17 cellular contexts compared by ENCODE assay signal in the genomic region with DNA sequence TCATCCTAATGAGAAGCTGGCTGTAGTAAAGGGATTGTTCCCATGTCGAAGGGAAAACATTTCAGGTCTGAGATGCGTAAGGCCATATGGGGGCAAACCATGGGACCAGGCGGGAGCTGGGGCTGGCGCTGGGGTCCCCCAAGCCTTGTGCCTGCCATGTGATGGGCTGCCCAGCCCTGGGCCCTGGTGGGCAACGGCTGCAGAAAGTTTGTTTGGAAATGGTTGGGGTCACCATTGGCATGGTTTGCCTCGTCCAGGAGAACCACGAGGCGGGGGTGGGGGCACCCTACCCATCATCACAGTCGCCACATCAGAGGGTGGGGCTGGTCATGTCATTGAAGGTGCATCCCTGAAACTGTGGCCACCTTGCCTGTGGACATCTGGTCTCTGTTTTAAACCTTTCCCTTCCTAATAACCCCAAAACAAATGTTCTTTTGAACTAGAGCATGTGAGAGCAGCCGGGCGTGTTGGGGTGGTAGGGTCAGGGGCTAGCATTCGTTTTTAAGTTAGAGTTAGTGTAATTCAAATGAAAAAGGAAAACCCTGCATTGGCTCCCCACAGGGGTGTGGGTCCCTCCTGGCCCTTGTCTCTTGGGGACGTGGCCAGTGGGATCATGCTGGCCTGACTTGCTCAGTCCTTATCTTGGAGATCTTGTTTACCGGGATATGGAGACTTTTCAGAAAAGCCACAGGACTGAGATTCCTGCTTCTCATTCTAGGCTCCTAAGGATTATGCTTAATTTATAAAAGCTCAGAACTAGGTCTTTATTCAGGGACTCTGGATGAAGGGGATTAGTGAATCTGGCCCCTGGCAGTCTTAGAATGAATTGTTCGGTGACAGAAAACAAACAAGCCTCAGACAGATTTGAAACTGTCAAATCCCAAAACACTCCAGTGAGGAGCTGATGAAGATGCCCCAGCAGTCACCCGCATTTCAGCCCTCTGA.
A peak's percentile ranks its signal among the peaks of the same experiment; 100 is the strongest.
DNase-seq lines count a peak whose midpoint lies in the region; ATAC-seq and TF ChIP-seq lines count a peak whose summit lies in the region.
"Had no signal": no experiment of that assay in that cellular context is flagged by ENCODE, and none has a peak within 500 bp of the region (broad histone marks: within the 10 kb centered on the region; RNA-seq: fewer than 3 reads in every experiment).

No MANE protein-coding gene starts in this region.

- H3K56ac ChIP-seq in mesendoderm (ENCODE audit: low read length): no peak overlapping the region

- peak in 2 of 3 donors; percentile 18 to 35 for DNase-seq in right cardiac atrium
- DNase-seq in right atrium auricular region (ENCODE audit: low spot score): no peak
- no peak for DNase-seq in WTC11 (ENCODE audit: low spot score)
- DNase-seq in mesendoderm: peak; percentile 29
- peak; percentile 23 to 62 for DNase-seq in aorta
- DNase-seq in NCI-H510A (lab: John Stamatoyannopoulos, UW): no peak
- DNase-seq in activated CD4-positive, alpha-beta T cell treated with anti-CD3 and anti-CD28 coated beads, Interleukin-2, amount 50 U/mL, for 48 hours: no peak
- DNase-seq: Calu3; CD4-positive, CD25-positive, alpha-beta regulatory T cell; IMR-90; Karpas-422; MM.1S; NCI-H187; NCI-H69; OCI-M1; SJCRH30 had no signal

- no peak overlapping the region for H2BK15ac ChIP-seq in mesendoderm (replicated peaks; ENCODE audit: low read depth)

- peak overlapping the region; percentile 32; the same call in 1 of the 2 replicates for H3K27ac Mint-ChIP-seq in WTC11

- H4K8ac ChIP-seq in mesendoderm (ENCODE audit: low read depth, low read length): no peak overlapping the region

- H3K79me2 ChIP-seq in mesendoderm (ENCODE audit: control insufficient read depth, insufficient read depth, low read length): no peaks in the 10 kb centered on the region

- H3K4me1 ChIP-seq in right cardiac atrium (ENCODE audit: control insufficient read depth, insufficient read depth, low read length) (peaks cover 2% of the 10 kb centered on the region), right atrium auricular region (no peaks in the 10 kb centered on the region), mesendoderm (ENCODE audit: control insufficient read depth, low read depth, low read length) (no peaks in the 10 kb centered on the region), aorta (ENCODE audit: control insufficient read depth in 1 of 2, insufficient read depth in 2 of 2, low read length in 2 of 2) (no peaks in the 10 kb centered on the region)
- H3K4me1 ChIP-seq: SJCRH30 had no signal

- H3K9me3 ChIP-seq in right cardiac atrium (ENCODE audit: control insufficient read depth, low read length): no peaks in the 10 kb centered on the region
- no peaks in the 10 kb centered on the region for H3K9me3 ChIP-seq in right atrium auricular region
- H3K9me3 ChIP-seq in aorta (ENCODE audit: control insufficient read depth, low read length): no peaks in the 10 kb centered on the region
- H3K9me3 ChIP-seq: SJCRH30 had no signal

- CTCF ChIA-PET in WTC11 (lab: Charles Lee): interaction anchor here (1.1 kb wide), 1 partner anchor 14 kb away, joined by 4 read pairs; no protein-coding TSS in a partner anchor

- H3K27ac ChIP-seq in right cardiac atrium (ENCODE audit: low read length) (no peak overlapping the region), right atrium auricular region (no peak overlapping the region), mesendoderm (ENCODE audit: low read depth, low read length) (no peak overlapping the region), aorta (ENCODE audit: low read depth in 1 of 2, low read length in 2 of 2) (no peak overlapping the region)
- H3K27ac ChIP-seq: SJCRH30 had no signal

- ATAC-seq in right cardiac atrium (no peak), WTC11 (no peak), aorta (ENCODE audit: low FRiP score) (no peak), GM21528 (IDR thresholded peaks at IDR 0.05; ENCODE audit: low FRiP score, unreplicated experiment) (no peak)

- H3K4ac ChIP-seq in mesendoderm (ENCODE audit: low read depth, low read length): no peak overlapping the region

- WGBS in right cardiac atrium: 82% methylated on average over 16 of the region's 16 CpGs
- no CpG with 5 or more reads among the region's 16 CpGs for WGBS in mesendoderm (ENCODE audit: extremely low coverage, insufficient coverage, low lambda C conversion rate)
- 83 to 85% methylated on average over 16 of the region's 16 CpGs for whole genome bisulfite sequencing in aorta, 2 donors

- H3K4me2 ChIP-seq in mesendoderm (ENCODE audit: low read length): no peak overlapping the region

- no peaks in the 10 kb centered on the region for H3K4me1 Mint-ChIP-seq in WTC11
- H3K4me1 Mint-ChIP-seq: CD4-positive, CD25-positive, alpha-beta regulatory T cell had no signal

- TF ChIP-seq CTCF in right atrium auricular region (IDR thresholded peaks at IDR 0.05) (no peak), WTC11 (IDR thresholded peaks at IDR 0.05) (no peak)

- no peaks in the 10 kb centered on the region for H3K27me3 Mint-ChIP-seq in WTC11 (ENCODE audit: low read depth)
- H3K27me3 Mint-ChIP-seq: CD4-positive, CD25-positive, alpha-beta regulatory T cell had no signal

- no peak overlapping the region for H2BK5ac ChIP-seq in mesendoderm (ENCODE audit: low read length)

- H3K27me3 ChIP-seq in right cardiac atrium (ENCODE audit: control insufficient read depth, insufficient read depth) (no peaks in the 10 kb centered on the region), right atrium auricular region (no peaks in the 10 kb centered on the region), mesendoderm (ENCODE audit: insufficient read depth, low read length, poor library complexity) (no peaks in the 10 kb centered on the region), aorta (ENCODE audit: control insufficient read depth in 1 of 2, insufficient read depth in 2 of 2, low read length in 1 of 2) (no peaks in the 10 kb centered on the region)

- H3K36me3 ChIP-seq in right atrium auricular region (no peaks in the 10 kb centered on the region), mesendoderm (ENCODE audit: control insufficient read depth, insufficient read depth, low read length) (no peaks in the 10 kb centered on the region), aorta (ENCODE audit: control insufficient read depth in 1 of 2, insufficient read depth in 2 of 2, low read length in 1 of 2) (no peaks in the 10 kb centered on the region)
- H3K36me3 ChIP-seq: SJCRH30 had no signal

- H3K18ac ChIP-seq in mesendoderm (ENCODE audit: low read length): no peak overlapping the region

- H3K36me3 Mint-ChIP-seq in WTC11: peaks cover 2% of the 10 kb centered on the region
- H3K36me3 Mint-ChIP-seq: CD4-positive, CD25-positive, alpha-beta regulatory T cell had no signal

- no peaks in the 10 kb centered on the region for H3K9me3 Mint-ChIP-seq in WTC11

- no peak overlapping the region for H3K9ac ChIP-seq in mesendoderm (ENCODE audit: low read length)

- POLR2A ChIA-PET in WTC11 (lab: Charles Lee): no interaction called here

- no peak overlapping the region for H2BK120ac ChIP-seq in mesendoderm (ENCODE audit: low read depth, low read length)

- H3K4me3 ChIP-seq in right cardiac atrium (ENCODE audit: low read length) (no peak overlapping the region), right atrium auricular region (no peak overlapping the region), mesendoderm (ENCODE audit: low read length) (no peak overlapping the region), aorta (ENCODE audit: low read length in 2 of 2) (no peak overlapping the region)
- H3K4me3 ChIP-seq: SJCRH30 had no signal

- no peaks in the 10 kb centered on the region for H3K79me1 ChIP-seq in mesendoderm (ENCODE audit: low read length)

- no peak overlapping the region for H2AK5ac ChIP-seq in mesendoderm (ENCODE audit: low read length)

- no peak overlapping the region for H4K5ac ChIP-seq in mesendoderm (ENCODE audit: low read length)

- no peak overlapping the region for H3K4me3 Mint-ChIP-seq in WTC11
- H3K4me3 Mint-ChIP-seq: CD4-positive, CD25-positive, alpha-beta regulatory T cell had no signal

- intact Hi-C loops in right cardiac atrium (cut with DNase I) (no loop called here), aorta (cut with DNase I) (no loop called here)

- no peak overlapping the region for H3K23ac ChIP-seq in mesendoderm (ENCODE audit: low read length)

TF ChIP-seq in WTC11, 78 proteins besides CTCF, POLR2A, EP300 and RAD21 (continues in another document):
- TF ChIP-seq NR1H2 (CRISPR knock-in tag; IDR thresholded peaks at IDR 0.05) (no peak), NFYB (CRISPR knock-in tag; conservative IDR thresholded peaks at IDR 0.05; ENCODE audit: low read depth) (no peak), EMX1 (CRISPR knock-in tag; IDR thresholded peaks at IDR 0.05) (no peak), GABPB1 (CRISPR knock-in tag; IDR thresholded peaks at IDR 0.05) (no peak), NFATC4 (CRISPR knock-in tag; IDR thresholded peaks at IDR 0.05) (no peak)
- TF ChIP-seq, protein P1, sequence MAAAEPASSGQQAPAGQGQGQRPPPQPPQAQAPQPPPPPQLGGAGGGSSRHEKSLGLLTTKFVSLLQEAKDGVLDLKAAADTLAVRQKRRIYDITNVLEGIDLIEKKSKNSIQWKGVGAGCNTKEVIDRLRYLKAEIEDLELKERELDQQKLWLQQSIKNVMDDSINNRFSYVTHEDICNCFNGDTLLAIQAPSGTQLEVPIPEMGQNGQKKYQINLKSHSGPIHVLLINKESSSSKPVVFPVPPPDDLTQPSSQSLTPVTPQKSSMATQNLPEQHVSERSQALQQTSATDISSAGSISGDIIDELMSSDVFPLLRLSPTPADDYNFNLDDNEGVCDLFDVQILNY (CRISPR knock-in tag; IDR thresholded peaks at IDR 0.05): no peak
- TF ChIP-seq, protein P2, sequence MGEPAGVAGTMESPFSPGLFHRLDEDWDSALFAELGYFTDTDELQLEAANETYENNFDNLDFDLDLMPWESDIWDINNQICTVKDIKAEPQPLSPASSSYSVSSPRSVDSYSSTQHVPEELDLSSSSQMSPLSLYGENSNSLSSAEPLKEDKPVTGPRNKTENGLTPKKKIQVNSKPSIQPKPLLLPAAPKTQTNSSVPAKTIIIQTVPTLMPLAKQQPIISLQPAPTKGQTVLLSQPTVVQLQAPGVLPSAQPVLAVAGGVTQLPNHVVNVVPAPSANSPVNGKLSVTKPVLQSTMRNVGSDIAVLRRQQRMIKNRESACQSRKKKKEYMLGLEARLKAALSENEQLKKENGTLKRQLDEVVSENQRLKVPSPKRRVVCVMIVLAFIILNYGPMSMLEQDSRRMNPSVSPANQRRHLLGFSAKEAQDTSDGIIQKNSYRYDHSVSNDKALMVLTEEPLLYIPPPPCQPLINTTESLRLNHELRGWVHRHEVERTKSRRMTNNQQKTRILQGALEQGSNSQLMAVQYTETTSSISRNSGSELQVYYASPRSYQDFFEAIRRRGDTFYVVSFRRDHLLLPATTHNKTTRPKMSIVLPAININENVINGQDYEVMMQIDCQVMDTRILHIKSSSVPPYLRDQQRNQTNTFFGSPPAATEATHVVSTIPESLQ (CRISPR knock-in tag; IDR thresholded peaks at IDR 0.05): no peak

Comparison
In these comparisons a context has a peak if more than half of its experiments do, and no peak if none do; other contexts are left out.
1. DNase-seq: peak in right cardiac atrium (2 of 3), mesendoderm (single experiment) and aorta (2 of 2); none in right atrium auricular region (single experiment), WTC11 (single experiment), NCI-H510A (single experiment) and activated CD4-positive, alpha-beta T cell treated with anti-CD3 and anti-CD28 coated beads, Interleukin-2, amount 50 U/mL, for 48 hours (0 of 2).